Comparison of ENCODE assay signal across 3 cellular contexts in the genomic region with DNA sequence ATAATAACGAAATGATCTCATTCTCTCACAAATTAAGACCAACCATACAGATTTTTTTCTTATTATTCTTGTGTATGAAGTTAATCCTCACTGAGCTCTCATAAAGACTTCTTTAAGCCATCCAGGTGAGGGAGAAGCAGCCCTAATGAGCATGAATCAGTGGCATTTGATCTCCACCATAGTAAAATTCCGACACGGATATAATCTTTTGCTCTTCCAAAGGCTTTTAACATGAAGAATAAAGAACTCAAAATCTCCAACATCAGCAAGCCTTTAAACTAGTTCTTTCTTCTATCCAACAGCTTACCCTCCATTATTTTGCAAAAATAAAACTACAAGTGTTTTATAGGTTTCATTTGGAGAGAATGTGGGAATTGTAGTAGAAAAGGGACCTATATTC.
"Had no signal": no experiment of that assay in that cellular context is flagged by ENCODE, and none has a peak within 500 bp of the region (broad histone marks: within the 10 kb centered on the region; RNA-seq: fewer than 3 reads in every experiment).

No MANE protein-coding gene starts in this region.

- DNase-seq: GDM1, GF-D8 had no signal

- H3K4me3 ChIP-seq: GM12878 had no signal

- ATAC-seq: GM12878 had no signal
